Comparison of ENCODE assay signal across 1 cellular context in genomic region chrX:386768-387575, GRCh38.
TF ChIP-seq lines count a peak whose summit lies in the region.

PPP2R3B (minus strand) TSS chrX:386907; CDS start chrX:386691, 216 bp downstream.

TF ChIP-seq in GM12878, 131 proteins besides CTCF, POLR2A, EP300 and RAD21 (continued from another document and continues in another):
- peak; percentile 97 for TF ChIP-seq SIN3A (IDR thresholded peaks at IDR 0.05; ENCODE audit: low read depth, low read length)
- TF ChIP-seq RELA (IDR thresholded peaks at IDR 0.05; ENCODE audit: borderline replicate concordance, partially characterized antibody) = peak; percentile 82
- 0 out of 2 replicates have a peak, but pooled peaks have one; percentile 66 for TF ChIP-seq HDAC2 (IDR thresholded peaks at IDR 0.05)
- TF ChIP-seq ZBTB11 (CRISPR knock-in tag; IDR thresholded peaks at IDR 0.05) = no peak
- no peak for TF ChIP-seq CHD4 (IDR thresholded peaks at IDR 0.05)
- peak; percentile 100 for TF ChIP-seq CREM (IDR thresholded peaks at IDR 0.05; ENCODE audit: low read depth)
- 0 out of 2 replicates have a peak, but pooled peaks have one; percentile 25 for TF ChIP-seq PKNOX1 (IDR thresholded peaks at IDR 0.05)
- TF ChIP-seq E2F4 (IDR thresholded peaks at IDR 0.05; ENCODE audit: low read depth, low read length) = peak; percentile 92
- TF ChIP-seq ZBTB40 (IDR thresholded peaks at IDR 0.05; ENCODE audit: borderline replicate concordance) = no peak
- TF ChIP-seq ZNF687 (IDR thresholded peaks at IDR 0.05) = peak; percentile 61; the same call in 1 of the 2 replicates
- TF ChIP-seq CEBPZ (IDR thresholded peaks at IDR 0.05; ENCODE audit: low read depth, low read length) = no peak
- peak; percentile 86 for TF ChIP-seq RB1 (IDR thresholded peaks at IDR 0.05; ENCODE audit: borderline replicate concordance)
- TF ChIP-seq FOXK2 (IDR thresholded peaks at IDR 0.05) = peak; percentile 61; the same call in 1 of the 2 replicates
- TF ChIP-seq KDM1A (IDR thresholded peaks at IDR 0.05; ENCODE audit: borderline replicate concordance) = no peak
- no peak for TF ChIP-seq SREBF2 (IDR thresholded peaks at IDR 0.05; ENCODE audit: low read length)
- peak; percentile 52; the same call in 1 of the 2 replicates for TF ChIP-seq POLR2AphosphoS2 (IDR thresholded peaks at IDR 0.05; ENCODE audit: low read depth, low read length)
- no peak for TF ChIP-seq ESRRA (IDR thresholded peaks at IDR 0.05; ENCODE audit: low read length)
- TF ChIP-seq YBX1 (IDR thresholded peaks at IDR 0.05) = no peak
- no peak for TF ChIP-seq IRF3 (IDR thresholded peaks at IDR 0.05)
- TF ChIP-seq MAX (IDR thresholded peaks at IDR 0.05; ENCODE audit: low read depth, low read length) = peak; percentile 89
- TF ChIP-seq RFX5 (IDR thresholded peaks at IDR 0.05; ENCODE audit: low read depth, low read length) = no peak
- TF ChIP-seq PRDM15 (CRISPR knock-in tag; IDR thresholded peaks at IDR 0.05) = no peak
- TF ChIP-seq MYB (IDR thresholded peaks at IDR 0.05; ENCODE audit: borderline replicate concordance, low read depth, low read length) = no peak
- no peak for TF ChIP-seq MTA2 (IDR thresholded peaks at IDR 0.05; ENCODE audit: low read depth)
- TF ChIP-seq POU2F2 (IDR thresholded peaks at IDR 0.05; ENCODE audit: borderline replicate concordance, low read depth, low read length) = 0 out of 3 replicates have a peak, but pooled peaks have one; percentile 48
- TF ChIP-seq MLLT1 (IDR thresholded peaks at IDR 0.05) = no peak
